Comparison of ENCODE assay signal across 17 cellular contexts in genomic region chr15:95742256-95742655, GRCh38.
"Had no signal": no experiment of that assay in that cellular context is flagged by ENCODE, and none has a peak within 500 bp of the region (broad histone marks: within the 10 kb centered on the region; RNA-seq: fewer than 3 reads in every experiment).

No MANE protein-coding gene starts in this region.

- H3K4me2 ChIP-seq: hepatocyte had no signal

- H3K4me1 ChIP-seq: left ventricle myocardium inferior, vagina had no signal

- H3K9me3 ChIP-seq: esophagus muscularis mucosa, left ventricle myocardium inferior, tibial nerve, vagina had no signal

- H3K4me3 Mint-ChIP-seq: activated CD4-positive, alpha-beta T cell treated with anti-CD3 and anti-CD28 coated beads, Interleukin-2, amount 10 ng/mL, durations not matched to agents 7 days and 5 days; activated T-helper 1 cell treated with anti-CD3 and anti-CD28 coated beads, Interleukin-12 subunit alpha, Interleukin-12 subunit beta, Interleukin-2, Interleukin-4 antibody, amounts not matched to agents 30 ng/mL and 10 ng/mL and 1 ng/mL, durations not matched to agents 14 hours and 24 hours and 36 hours; nephron progenitor cell; T-helper 17 cell had no signal

- H3K4me3 ChIP-seq: esophagus muscularis mucosa, hepatocyte, left ventricle myocardium inferior, skin epidermis, tibial nerve, vagina had no signal

- H3K27me3 ChIP-seq: esophagus muscularis mucosa, hepatocyte, tibial nerve, vagina had no signal

- H3K36me3 ChIP-seq: esophagus muscularis mucosa, left ventricle myocardium inferior, tibial nerve, vagina had no signal

- H3K27me3 Mint-ChIP-seq: progenitor cell of endocrine pancreas, T-helper 17 cell had no signal

- DNase-seq: activated CD4-positive, alpha-beta T cell treated with anti-CD3 and anti-CD28 coated beads, Interleukin-2, amount 10 ng/mL, durations not matched to agents 7 days and 5 days; activated CD4-positive, CD25-positive, alpha-beta regulatory T cell; activated naive CD4-positive, alpha-beta T cell; kidney; left ventricle myocardium inferior; nephron progenitor cell; stimulated activated CD4-positive, alpha-beta T cell treated with anti-CD3 and anti-CD28 coated beads, Interleukin-15, amount 100 ng/mL, for 24 hours; stimulated activated CD4-positive, alpha-beta T cell treated with anti-CD3 and anti-CD28 coated beads, Interleukin-4, amount 100 ng/mL, for 1 hour; T-helper 17 cell had no signal

- H3K27ac Mint-ChIP-seq: activated T-helper 1 cell treated with anti-CD3 and anti-CD28 coated beads, Interleukin-12 subunit alpha, Interleukin-12 subunit beta, Interleukin-2, Interleukin-4 antibody, amounts not matched to agents 30 ng/mL and 10 ng/mL and 1 ng/mL, durations not matched to agents 14 hours and 24 hours and 36 hours; nephron progenitor cell; progenitor cell of endocrine pancreas; T-helper 17 cell had no signal

- ATAC-seq: right cardiac atrium, T-helper 17 cell had no signal

- H3K4me1 Mint-ChIP-seq: T-helper 17 cell had no signal

- H3K27ac ChIP-seq: esophagus muscularis mucosa, hepatocyte, left ventricle myocardium inferior, skin epidermis, tibial nerve, vagina had no signal
